2 cellular contexts compared by ENCODE assay signal in the genomic region with DNA sequence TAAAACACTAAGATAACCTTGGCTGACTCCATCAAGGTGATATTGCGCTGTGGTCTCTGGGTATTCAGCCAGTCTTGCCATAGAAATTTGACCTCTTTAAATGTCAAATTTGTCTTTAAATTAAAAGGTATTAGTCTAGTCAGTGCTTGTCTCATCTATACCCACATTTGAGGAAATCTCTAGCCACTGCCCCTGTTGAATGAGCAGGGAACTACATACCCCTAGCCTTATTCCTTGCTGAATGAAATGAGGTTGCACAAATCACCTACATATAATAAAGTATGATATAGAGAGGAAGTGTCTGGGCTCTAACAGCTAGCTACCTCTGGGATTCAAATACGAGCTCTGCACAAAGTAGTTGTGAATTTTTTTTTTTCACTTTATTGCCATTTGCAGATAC.
TF ChIP-seq lines count a peak whose summit lies in the region.

No MANE protein-coding gene starts in this region.

TF ChIP-seq in HCT116, 20 proteins besides CTCF, POLR2A, EP300 and RAD21 (continued from another document):
- TF ChIP-seq, protein P1, sequence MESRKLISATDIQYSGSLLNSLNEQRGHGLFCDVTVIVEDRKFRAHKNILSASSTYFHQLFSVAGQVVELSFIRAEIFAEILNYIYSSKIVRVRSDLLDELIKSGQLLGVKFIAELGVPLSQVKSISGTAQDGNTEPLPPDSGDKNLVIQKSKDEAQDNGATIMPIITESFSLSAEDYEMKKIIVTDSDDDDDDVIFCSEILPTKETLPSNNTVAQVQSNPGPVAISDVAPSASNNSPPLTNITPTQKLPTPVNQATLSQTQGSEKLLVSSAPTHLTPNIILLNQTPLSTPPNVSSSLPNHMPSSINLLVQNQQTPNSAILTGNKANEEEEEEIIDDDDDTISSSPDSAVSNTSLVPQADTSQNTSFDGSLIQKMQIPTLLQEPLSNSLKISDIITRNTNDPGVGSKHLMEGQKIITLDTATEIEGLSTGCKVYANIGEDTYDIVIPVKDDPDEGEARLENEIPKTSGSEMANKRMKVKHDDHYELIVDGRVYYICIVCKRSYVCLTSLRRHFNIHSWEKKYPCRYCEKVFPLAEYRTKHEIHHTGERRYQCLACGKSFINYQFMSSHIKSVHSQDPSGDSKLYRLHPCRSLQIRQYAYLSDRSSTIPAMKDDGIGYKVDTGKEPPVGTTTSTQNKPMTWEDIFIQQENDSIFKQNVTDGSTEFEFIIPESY (IDR thresholded peaks at IDR 0.05; ENCODE audit: extremely low read depth, insufficient replicate concordance, low read length): no peak
- TF ChIP-seq EGR1 (IDR thresholded peaks at IDR 0.05; ENCODE audit: low read depth) (no peak), TCF7L2 (IDR thresholded peaks at IDR 0.05; ENCODE audit: borderline replicate concordance, extremely low read depth, insufficient read depth, insufficient read length) (no peak), SIN3A (IDR thresholded peaks at IDR 0.05; ENCODE audit: low read depth) (no peak), EZH2phosphoT487 (IDR thresholded peaks at IDR 0.05; ENCODE audit: borderline replicate concordance) (no peak), FOSL1 (IDR thresholded peaks at IDR 0.05; ENCODE audit: low read depth) (no peak)

TF ChIP-seq in WTC11, 78 proteins besides CTCF, POLR2A, EP300 and RAD21:
- TF ChIP-seq AFF4 (CRISPR knock-in tag; IDR thresholded peaks at IDR 0.05; ENCODE audit: borderline replicate concordance) (no peak), MYBL2 (CRISPR knock-in tag; IDR thresholded peaks at IDR 0.05) (no peak), PRRX2 (CRISPR knock-in tag; IDR thresholded peaks at IDR 0.05) (no peak), KAT7 (CRISPR knock-in tag; IDR thresholded peaks at IDR 0.05; ENCODE audit: borderline replicate concordance) (no peak), JUN (CRISPR knock-in tag; IDR thresholded peaks at IDR 0.05) (no peak)
